Comparison of ENCODE assay signal across 8 cellular contexts in the genomic region with DNA sequence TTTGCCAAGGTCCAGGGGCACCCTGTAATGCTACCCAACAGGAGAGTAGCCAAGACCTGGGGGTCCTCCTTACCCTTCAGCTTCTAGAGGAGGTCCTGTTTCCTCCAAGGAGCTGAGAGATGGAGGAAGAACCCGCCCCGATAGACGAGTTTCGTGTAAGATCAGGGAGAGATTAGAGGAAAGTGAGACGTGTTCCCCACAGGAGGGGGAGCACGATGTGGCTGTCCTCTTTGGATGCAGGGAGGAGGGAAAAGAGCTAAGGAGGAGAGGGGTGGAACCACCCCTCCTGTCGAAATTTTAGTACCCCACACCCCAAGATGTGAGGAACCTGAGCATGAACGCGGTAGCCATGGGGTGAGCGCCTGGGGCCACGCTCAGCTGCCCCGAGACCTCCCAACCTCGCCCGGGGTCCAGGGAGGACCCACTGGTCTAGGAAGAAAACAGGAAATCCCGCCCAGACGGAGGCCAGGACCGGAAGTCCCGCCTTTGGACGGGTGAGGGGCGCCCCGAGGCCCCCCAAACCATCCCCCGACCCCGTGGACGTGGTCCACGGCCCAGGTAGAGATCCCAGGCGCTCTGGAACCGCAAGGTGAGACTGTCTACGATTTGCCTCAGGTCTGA. TPM values are rescaled to one million over a fixed set of nuclear protein-coding genes. Genes with fewer than 3 reads are reported as not detected.
DNase-seq lines count a peak whose midpoint lies in the region; ATAC-seq, FAIRE-seq and TF ChIP-seq lines count a peak whose summit lies in the region.

No MANE protein-coding gene starts in this region.

- H3K4me1 ChIP-seq in endothelial cell of umbilical vein (ENCODE audit: control insufficient read depth, extremely low read depth, insufficient read depth, low read length) (peaks cover 14% of the 10 kb centered on the region), mucosa of descending colon (ENCODE audit: low read depth) (peaks cover 19% of the 10 kb centered on the region), testis (peaks cover 19% of the 10 kb centered on the region)

- H3K79me2 ChIP-seq in endothelial cell of umbilical vein (ENCODE audit: control insufficient read depth, insufficient read depth, low read length) = peaks cover 18% of the 10 kb centered on the region

- dilution Hi-C loops in endothelial cell of umbilical vein (cut with MboI; ENCODE audit: extremely low pct_ligation_motif_present, low sequenced_read_pairs) = no loop called here

- H3K36me3 ChIP-seq in endothelial cell of umbilical vein (ENCODE audit: control insufficient read depth in 2 of 2, extremely low read depth in 1 of 2, insufficient read depth in 2 of 2, low read length in 2 of 2) (peaks cover under 1 to 18% of the 10 kb centered on the region in 2 experiments), mucosa of descending colon (ENCODE audit: low read depth) (peaks cover 4% of the 10 kb centered on the region), testis (ENCODE audit: low read depth, missing control alignments) (no peaks in the 10 kb centered on the region)

- intact Hi-C loops in endothelial cell of umbilical vein (cut with micrococcal nuclease) = loop anchor here (1.0 to 5.0 kb wide), 4 partner anchors 63 to 424 kb away; partner anchors contain the start of genes ALDH16A1, FUZ, PIH1D1 and RRAS
- intact Hi-C loops in mucosa of descending colon (cut with DNase I, micrococcal nuclease) = no loop called here
- intact Hi-C loops in testis (cut with DNase I; ENCODE audit: low total_unique reads) = no loop called here

- TF ChIP-seq CTCF in endothelial cell of umbilical vein (IDR thresholded peaks at IDR 0.05; ENCODE audit: extremely low read depth in 1 of 2, insufficient read depth in 1 of 2, low read depth in 1 of 2, low read length in 2 of 2) (no peak), mucosa of descending colon (IDR thresholded peaks at IDR 0.05) (no peak), testis (IDR thresholded peaks at IDR 0.05) (no peak)

- peak overlapping the region; percentile 91 for H3K9ac ChIP-seq in endothelial cell of umbilical vein (replicated peaks; ENCODE audit: extremely low read depth, insufficient read depth, low read length)

- no peaks in the 10 kb centered on the region for H4K20me1 ChIP-seq in endothelial cell of umbilical vein (replicated peaks; ENCODE audit: control insufficient read depth, extremely low read depth, insufficient read depth, low read length)

- ATAC-seq in mucosa of descending colon = no peak

- FAIRE-seq in GM12891 (lab: Jason Lieb, UNC) (no peak), endothelial cell of umbilical vein (lab: Jason Lieb, UNC) (peak; percentile 76)

- no TSS peak for BruUV-seq in endothelial cell of umbilical vein (replicated peaks; lab: Mats Ljungman, UMichigan)

- WGBS in testis, 2 donors = 0 to 1% methylated on average over 14 to 27 of the region's 28 CpGs

- peak overlapping the region; percentile 38 to 81 (median 70) for H3K4me3 ChIP-seq in endothelial cell of umbilical vein (replicated peaks in 1 of 3; ENCODE audit: insufficient read depth in 1 of 3, low read depth in 1 of 3, low read length in 3 of 3)
- H3K4me3 ChIP-seq in mucosa of descending colon = peak overlapping the region; percentile 92
- H3K4me3 ChIP-seq in testis = peak overlapping the region; percentile 73 to 99

- DNase-seq in GM12891 (ENCODE audit: insufficient read length, low spot score) (no peak), NCI-H146 (lab: John Stamatoyannopoulos, UW) (peak; percentile 64), endothelial cell of umbilical vein (ENCODE audit: low read depth, low spot score) (peak; percentile 72), mucosa of descending colon (peak; percentile 78 to 85 (median 84)), testis (peak; percentile 71), A172 (ENCODE audit: low spot score) (no peak), GOT3 (lab: John Stamatoyannopoulos, UW) (no peak)
- DNase-seq in activated CD4-positive, alpha-beta T cell treated with anti-CD3 and anti-CD28 coated beads, Interleukin-2, amount 50 U/mL, for 48 hours = peak; percentile 67 to 74

- H3K9me3 ChIP-seq in endothelial cell of umbilical vein (replicated peaks; ENCODE audit: control insufficient read depth, insufficient read depth, low read length) (no peaks in the 10 kb centered on the region), mucosa of descending colon (no peaks in the 10 kb centered on the region), testis (no peaks in the 10 kb centered on the region)

- POLR2A ChIA-PET in endothelial cell of umbilical vein (lab: Charles Lee) = interaction anchor here (0.9 kb wide), 1 partner anchor 54 kb away, joined by 6 read pairs; the partner anchor contains the start of gene NUP62

- H3K4me2 ChIP-seq in endothelial cell of umbilical vein (ENCODE audit: insufficient read depth, low read length) = peak overlapping the region; percentile 81

- H3K27me3 ChIP-seq in endothelial cell of umbilical vein (ENCODE audit: control insufficient read depth in 2 of 2, insufficient read depth in 2 of 2, low read length in 2 of 2) (no peaks in the 10 kb centered on the region), testis (no peaks in the 10 kb centered on the region)

- H3K9me1 ChIP-seq in endothelial cell of umbilical vein (replicated peaks; ENCODE audit: control insufficient read depth, extremely low read depth, insufficient read depth, low read length) = no peaks in the 10 kb centered on the region

- CTCF ChIA-PET in endothelial cell of umbilical vein (lab: Charles Lee) = interaction anchor here (1.6 kb wide), 1 partner anchor 8 kb away, joined by 4 read pairs; the partner anchor contains the start of gene PNKP

- TF ChIP-seq POLR2A in GM12891 (IDR thresholded peaks at IDR 0.05; ENCODE audit: low read depth, low read length) = peak; percentile 2; the same call in 1 of the 2 replicates
- TF ChIP-seq POLR2A in endothelial cell of umbilical vein (IDR thresholded peaks at IDR 0.05; ENCODE audit: low read depth, low read length) = peak; percentile 70
- no peak for TF ChIP-seq POLR2A in testis (IDR thresholded peaks at IDR 0.05)

- H3K27ac ChIP-seq in endothelial cell of umbilical vein (ENCODE audit: insufficient read depth, low read depth, low read length) = peak overlapping the region; percentile 84
- H3K27ac ChIP-seq in testis = peak overlapping the region; percentile 99 to 100

- H2AFZ ChIP-seq in endothelial cell of umbilical vein (ENCODE audit: low read depth, low read length) = peak overlapping the region; percentile 39

RNA-seq across cellular contexts. Expression of gene AKT1S1, which starts 1.2 kb away (rescaled TPM):
- 14.6 TPM for polyA plus RNA-seq in GM12891 (2012; ENCODE audit: low read depth, missing spikeins)
- total RNA-seq in endothelial cell of umbilical vein = 61.9 and 64.2 TPM in 2 replicates
- polyA plus RNA-seq in endothelial cell of umbilical vein = 68.3 and 76.8 TPM in 2 replicates
- 40.2 and 49.3 TPM in 2 replicates for polyA plus RNA-seq in endothelial cell of umbilical vein (2011; cell fraction: cytosol; rRNA removed)
- polyA plus RNA-seq in endothelial cell of umbilical vein (2011; cell fraction: nucleus; rRNA removed) = 59.7 and 65.1 TPM in 2 replicates
- polyA plus RNA-seq in endothelial cell of umbilical vein (2012) = 36.2 and 63.1 TPM in 2 replicates
- 20.8 and 26.9 TPM in 2 replicates for polyA minus RNA-seq in endothelial cell of umbilical vein
- 41.1 TPM for polyA minus RNA-seq in endothelial cell of umbilical vein (2011; cell fraction: cytosol; rRNA and poly(A)+ RNA removed)
- 25.5 and 31.2 TPM in 2 replicates for polyA minus RNA-seq in endothelial cell of umbilical vein (2011; cell fraction: nucleus; rRNA and poly(A)+ RNA removed)
- 10 to 100 TPM; 38.8 to 44.0 (median 42.3) TPM for total RNA-seq in mucosa of descending colon
- 10 to 100 TPM; 35.0 to 35.7 TPM for total RNA-seq in testis
- polyA plus RNA-seq in testis (ENCODE audit: insufficient read depth, low read depth, low replicate concordance) = 42.8 TPM
- total RNA-seq in A172 (2014; rRNA removed; shearing (Covaris generic)) = 19.2 and 22.7 TPM in 2 replicates

RNA-seq across cellular contexts. Expression of gene TBC1D17, which starts 1.6 kb away (rescaled TPM):
- polyA plus RNA-seq in GM12891 (2012; ENCODE audit: low read depth, missing spikeins) = 29.6 TPM
- total RNA-seq in endothelial cell of umbilical vein = 36.1 and 39.3 TPM in 2 replicates
- polyA plus RNA-seq in endothelial cell of umbilical vein = 34.2 and 37.4 TPM in 2 replicates
- 25.8 and 33.1 TPM in 2 replicates for polyA plus RNA-seq in endothelial cell of umbilical vein (2011; cell fraction: cytosol; rRNA removed)
- polyA plus RNA-seq in endothelial cell of umbilical vein (2011; cell fraction: nucleus; rRNA removed) = 38.7 and 57.3 TPM in 2 replicates
- 31.3 and 35.6 TPM in 2 replicates for polyA plus RNA-seq in endothelial cell of umbilical vein (2012)
- 18.3 and 23.3 TPM in 2 replicates for polyA minus RNA-seq in endothelial cell of umbilical vein
- polyA minus RNA-seq in endothelial cell of umbilical vein (2011; cell fraction: cytosol; rRNA and poly(A)+ RNA removed) = 11.8 TPM
- polyA minus RNA-seq in endothelial cell of umbilical vein (2011; cell fraction: nucleus; rRNA and poly(A)+ RNA removed) = 16.7 and 21.3 TPM in 2 replicates
- total RNA-seq in mucosa of descending colon = 10 to 100 TPM; 33.7 to 55.7 (median 45.1) TPM
- 10 to 100 TPM; 47.2 to 49.1 TPM for total RNA-seq in testis
- 31.1 TPM for polyA plus RNA-seq in testis (ENCODE audit: insufficient read depth, low read depth, low replicate concordance)
- total RNA-seq in A172 (2014; rRNA removed; shearing (Covaris generic)) = 10.1 and 11.9 TPM in 2 replicates

RNA-seq across cellular contexts. Expression of gene PNKP, which starts 8.5 kb away (rescaled TPM):
- 35.2 TPM for polyA plus RNA-seq in GM12891 (2012; ENCODE audit: low read depth, missing spikeins)
- 112 and 114 TPM in 2 replicates for total RNA-seq in endothelial cell of umbilical vein
- 39.4 and 48.4 TPM in 2 replicates for polyA plus RNA-seq in endothelial cell of umbilical vein
- polyA plus RNA-seq in endothelial cell of umbilical vein (2011; cell fraction: cytosol; rRNA removed) = 15.1 and 23.9 TPM in 2 replicates
- 204 and 217 TPM in 2 replicates for polyA plus RNA-seq in endothelial cell of umbilical vein (2011; cell fraction: nucleus; rRNA removed)
- 40.6 and 46.0 TPM in 2 replicates for polyA plus RNA-seq in endothelial cell of umbilical vein (2012)
- polyA minus RNA-seq in endothelial cell of umbilical vein = 18.4 and 25.4 TPM in 2 replicates
- 20.7 TPM for polyA minus RNA-seq in endothelial cell of umbilical vein (2011; cell fraction: cytosol; rRNA and poly(A)+ RNA removed)
- polyA minus RNA-seq in endothelial cell of umbilical vein (2011; cell fraction: nucleus; rRNA and poly(A)+ RNA removed) = 49.5 and 90.5 TPM in 2 replicates
- total RNA-seq in mucosa of descending colon = 100 to 1,000 TPM in 2 of 3 donors, 10 to 100 TPM in 1; 84.3 to 114 (median 111) TPM
- total RNA-seq in testis = 100 to 1,000 TPM; 110 to 125 TPM
- 45.5 TPM for polyA plus RNA-seq in testis (ENCODE audit: insufficient read depth, low read depth, low replicate concordance)
- total RNA-seq in A172 (2014; rRNA removed; shearing (Covaris generic)) = 50.7 and 63.0 TPM in 2 replicates

RNA-seq across cellular contexts. Expression of gene IL4I1, which starts 20.8 kb away (rescaled TPM):
- polyA plus RNA-seq in GM12891 (2012; ENCODE audit: low read depth, missing spikeins) = 30.1 TPM
- total RNA-seq in endothelial cell of umbilical vein (5.6 and 9.1 TPM in 2 replicates), mucosa of descending colon (1 to 10 TPM; 1.2 to 1.7 (median 1.6) TPM), testis (10 to 100 TPM; 17.1 to 20.4 TPM)
- polyA plus RNA-seq in endothelial cell of umbilical vein (5.0 and 7.4 TPM in 2 replicates), testis (ENCODE audit: insufficient read depth, low read depth, low replicate concordance) (61.9 TPM)
- 2.5 and 4.7 TPM in 2 replicates for polyA plus RNA-seq in endothelial cell of umbilical vein (2011; cell fraction: cytosol; rRNA removed)
- polyA plus RNA-seq in endothelial cell of umbilical vein (2011; cell fraction: nucleus; rRNA removed) = 1.9 and 4.1 TPM in 2 replicates
- polyA plus RNA-seq in endothelial cell of umbilical vein (2012) = 5.7 and 10.8 TPM in 2 replicates
- 5.0 and 5.3 TPM in 2 replicates for polyA minus RNA-seq in endothelial cell of umbilical vein
- polyA minus RNA-seq in endothelial cell of umbilical vein (2011; cell fraction: cytosol; rRNA and poly(A)+ RNA removed) = not detected
- polyA minus RNA-seq in endothelial cell of umbilical vein (2011; cell fraction: nucleus; rRNA and poly(A)+ RNA removed) = 0.96 and 1.8 TPM in 2 replicates
- 6.4 and 15.4 TPM in 2 replicates for total RNA-seq in A172 (2014; rRNA removed; shearing (Covaris generic))

RNA-seq across cellular contexts. Expression of gene PTOV1, which starts 25.0 kb away (rescaled TPM):
- 50.1 TPM for polyA plus RNA-seq in GM12891 (2012; ENCODE audit: low read depth, missing spikeins)
- 184 and 187 TPM in 2 replicates for total RNA-seq in endothelial cell of umbilical vein
- polyA plus RNA-seq in endothelial cell of umbilical vein = 116 and 125 TPM in 2 replicates
- polyA plus RNA-seq in endothelial cell of umbilical vein (2011; cell fraction: cytosol; rRNA removed) = 93.1 and 118 TPM in 2 replicates
- polyA plus RNA-seq in endothelial cell of umbilical vein (2011; cell fraction: nucleus; rRNA removed) = 257 and 302 TPM in 2 replicates
- polyA plus RNA-seq in endothelial cell of umbilical vein (2012) = 96.0 and 145 TPM in 2 replicates
- polyA minus RNA-seq in endothelial cell of umbilical vein = 55.3 and 80.9 TPM in 2 replicates
- polyA minus RNA-seq in endothelial cell of umbilical vein (2011; cell fraction: cytosol; rRNA and poly(A)+ RNA removed) = 56.8 TPM
- polyA minus RNA-seq in endothelial cell of umbilical vein (2011; cell fraction: nucleus; rRNA and poly(A)+ RNA removed) = 61.0 and 83.2 TPM in 2 replicates
- 100 to 1,000 TPM in 2 of 3 donors, 10 to 100 TPM in 1; 92.8 to 171 (median 107) TPM for total RNA-seq in mucosa of descending colon
- 100 to 1,000 TPM; 257 to 260 TPM for total RNA-seq in testis
- polyA plus RNA-seq in testis (ENCODE audit: insufficient read depth, low read depth, low replicate concordance) = 235 TPM
- total RNA-seq in A172 (2014; rRNA removed; shearing (Covaris generic)) = 119 and 139 TPM in 2 replicates

Comparison
In these comparisons a context has a peak if more than half of its experiments do, and no peak if none do; other contexts are left out.
1. DNase-seq: peak in NCI-H146 (single experiment), activated CD4-positive, alpha-beta T cell treated with anti-CD3 and anti-CD28 coated beads, Interleukin-2, amount 50 U/mL, for 48 hours (2 of 2), endothelial cell of umbilical vein (single experiment), mucosa of descending colon (3 of 3) and testis (single experiment); none in GM12891 (single experiment), A172 (single experiment) and GOT3 (single experiment).
2. Peak in every context shown above with its lines, with median percentiles within 50 percentile points of each other: H3K4me3 ChIP-seq.